In the genomic region with DNA sequence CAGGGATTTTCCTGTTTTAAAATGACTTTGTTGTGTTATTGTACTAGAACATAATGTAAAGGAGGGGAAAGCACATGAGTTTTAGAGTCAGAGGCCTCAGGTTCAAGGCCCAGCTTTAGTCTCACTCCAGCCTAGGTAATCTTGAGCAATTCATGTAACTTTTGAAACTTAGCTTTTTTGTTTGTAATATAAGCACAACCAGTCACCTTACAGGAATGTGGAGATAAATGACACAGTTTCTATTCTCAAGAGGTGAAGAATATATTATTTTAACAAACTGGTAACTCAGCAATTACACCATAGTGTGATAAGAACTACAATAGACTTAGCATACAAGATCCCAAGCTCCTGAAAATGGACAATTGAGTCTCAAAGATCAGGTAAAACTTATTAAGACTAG, we compare ENCODE assay signal across 24 cellular contexts. TPM values are rescaled to one million over a fixed set of nuclear protein-coding genes. Genes with fewer than 3 reads are reported as not detected.
"Had no signal": no experiment of that assay in that cellular context is flagged by ENCODE, and none has a peak within 500 bp of the region (broad histone marks: within the 10 kb centered on the region; RNA-seq: fewer than 3 reads in every experiment).

No MANE protein-coding gene starts in this region.

- H3K27me3 ChIP-seq: esophagus squamous epithelium, left lung, thyroid gland had no signal

- H3K36me3 ChIP-seq: esophagus squamous epithelium, left lung, thyroid gland had no signal

- DNase-seq: activated CD4-positive, alpha-beta memory T cell treated with anti-CD3 and anti-CD28 coated beads, Interleukin-2, amount 10 ng/mL, durations not matched to agents 7 days and 5 days; activated CD4-positive, alpha-beta T cell treated with anti-CD3 and anti-CD28 coated beads for 48 hours; activated CD4-positive, CD25-positive, alpha-beta regulatory T cell; activated CD8-positive, alpha-beta memory T cell treated with anti-CD3 and anti-CD28 coated beads, Interleukin-2, amount 10 ng/mL, durations not matched to agents 7 days and 5 days; activated naive CD4-positive, alpha-beta T cell; activated naive CD8-positive, alpha-beta T cell treated with anti-CD3 and anti-CD28 coated beads for 36 hours; activated T-cell treated with anti-CD3 and anti-CD28 coated beads, Interleukin-2, amount 50 U/mL, for 1 hour; cerebellar nuclear complex; cortex of kidney; effector memory CD4-positive, alpha-beta T cell; esophagus squamous epithelium; kidney; left lung; nephron progenitor cell; occipital lobe; posterior cingulate gyrus; stimulated activated CD4-positive, alpha-beta T cell treated with anti-CD3 and anti-CD28 coated beads, Interleukin-2, amount 100 ng/mL, for 24 hours; stimulated activated naive CD4-positive, alpha-beta T cell treated with Interleukin-2 at 50 U/mL for 16 hours; T-cell; thyroid gland had no signal

- H3K27ac Mint-ChIP-seq: activated CD4-positive, alpha-beta memory T cell treated with anti-CD3 and anti-CD28 coated beads, Interleukin-2, amount 10 ng/mL, durations not matched to agents 7 days and 5 days; activated CD8-positive, alpha-beta memory T cell treated with anti-CD3 and anti-CD28 coated beads, Interleukin-2, amount 10 ng/mL, durations not matched to agents 7 days and 5 days; activated naive CD8-positive, alpha-beta T cell treated with anti-CD3 and anti-CD28 coated beads for 36 hours; activated T-helper 17 cell treated with anti-CD3 and anti-CD28 coated beads, Interleukin-2, amount 50 U/mL, for 72 hours; nephron progenitor cell; T-cell had no signal

- H3K9me3 Mint-ChIP-seq: activated CD4-positive, alpha-beta memory T cell treated with anti-CD3 and anti-CD28 coated beads, Interleukin-2, amount 10 ng/mL, durations not matched to agents 7 days and 5 days; activated T-helper 17 cell treated with anti-CD3 and anti-CD28 coated beads, Interleukin-2, amount 50 U/mL, for 72 hours had no signal

- H3K4me1 Mint-ChIP-seq: activated CD4-positive, alpha-beta memory T cell treated with anti-CD3 and anti-CD28 coated beads, Interleukin-2, amount 10 ng/mL, durations not matched to agents 7 days and 5 days; activated CD8-positive, alpha-beta memory T cell treated with anti-CD3 and anti-CD28 coated beads, Interleukin-2, amount 10 ng/mL, durations not matched to agents 7 days and 5 days; activated naive CD8-positive, alpha-beta T cell treated with anti-CD3 and anti-CD28 coated beads for 36 hours; activated T-helper 17 cell treated with anti-CD3 and anti-CD28 coated beads, Interleukin-2, amount 50 U/mL, for 72 hours; nephron progenitor cell; T-cell had no signal

- H3K27me3 Mint-ChIP-seq: activated CD4-positive, alpha-beta memory T cell treated with anti-CD3 and anti-CD28 coated beads, Interleukin-2, amount 10 ng/mL, durations not matched to agents 7 days and 5 days; activated CD8-positive, alpha-beta memory T cell treated with anti-CD3 and anti-CD28 coated beads, Interleukin-2, amount 10 ng/mL, durations not matched to agents 7 days and 5 days; activated naive CD8-positive, alpha-beta T cell treated with anti-CD3 and anti-CD28 coated beads for 36 hours; activated T-helper 17 cell treated with anti-CD3 and anti-CD28 coated beads, Interleukin-2, amount 50 U/mL, for 72 hours; T-cell had no signal

- H3K27ac ChIP-seq: esophagus squamous epithelium, left lung, thyroid gland had no signal

- H3K36me3 Mint-ChIP-seq: activated CD8-positive, alpha-beta memory T cell treated with anti-CD3 and anti-CD28 coated beads, Interleukin-2, amount 10 ng/mL, durations not matched to agents 7 days and 5 days; activated naive CD8-positive, alpha-beta T cell treated with anti-CD3 and anti-CD28 coated beads for 36 hours; T-cell had no signal

- H3K4me3 Mint-ChIP-seq: activated CD4-positive, alpha-beta memory T cell treated with anti-CD3 and anti-CD28 coated beads, Interleukin-2, amount 10 ng/mL, durations not matched to agents 7 days and 5 days; activated CD8-positive, alpha-beta memory T cell treated with anti-CD3 and anti-CD28 coated beads, Interleukin-2, amount 10 ng/mL, durations not matched to agents 7 days and 5 days; activated naive CD8-positive, alpha-beta T cell treated with anti-CD3 and anti-CD28 coated beads for 36 hours; activated T-helper 17 cell treated with anti-CD3 and anti-CD28 coated beads, Interleukin-2, amount 50 U/mL, for 72 hours; nephron progenitor cell; T-cell had no signal

- H3K4me3 ChIP-seq: esophagus squamous epithelium, left lung, thyroid gland had no signal

- H3K4me1 ChIP-seq: esophagus squamous epithelium, left lung, thyroid gland had no signal

- H3K9me3 ChIP-seq: esophagus squamous epithelium, thyroid gland had no signal

RNA-seq across cellular contexts. Expression of gene ADAMTS19, which starts 51.2 kb away (rescaled TPM):
- total RNA-seq: activated CD4-positive, alpha-beta memory T cell treated with anti-CD3 and anti-CD28 coated beads, Interleukin-2, amount 10 ng/mL, durations not matched to agents 7 days and 5 days; activated CD8-positive, alpha-beta memory T cell treated with anti-CD3 and anti-CD28 coated beads, Interleukin-2, amount 10 ng/mL, durations not matched to agents 7 days and 5 days; activated naive CD8-positive, alpha-beta T cell treated with anti-CD3 and anti-CD28 coated beads for 36 hours; activated T-helper 17 cell treated with anti-CD3 and anti-CD28 coated beads, Interleukin-2, amount 50 U/mL, for 72 hours; endothelial cell of umbilical vein; kidney; lung microvascular endothelial cell; myocyte; thyroid gland had no signal
- polyA plus RNA-seq: endothelial cell of umbilical vein had no signal
